Comparison of ENCODE assay signal across 19 cellular contexts in the genomic region with DNA sequence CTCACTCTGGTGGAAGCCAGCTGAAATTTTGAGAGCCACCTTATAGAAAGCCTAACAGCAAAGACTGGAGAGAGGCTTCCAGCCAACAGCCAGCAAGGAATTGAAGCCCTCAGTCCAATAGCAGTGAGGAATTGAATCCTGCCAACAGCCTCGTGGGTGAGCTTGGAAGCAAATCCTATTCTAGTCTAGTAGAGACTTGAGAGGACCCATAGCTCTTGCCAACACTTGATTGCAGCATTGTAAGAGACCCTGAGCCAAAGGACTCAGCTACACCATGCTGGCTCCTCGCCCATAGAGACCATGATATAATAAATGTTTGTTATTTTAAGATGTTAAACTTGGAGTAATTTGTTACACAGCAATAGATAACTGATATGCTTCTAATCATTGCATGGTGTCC.
DNase-seq lines count a peak whose midpoint lies in the region; ATAC-seq and TF ChIP-seq lines count a peak whose summit lies in the region.
"Had no signal": no experiment of that assay in that cellular context is flagged by ENCODE, and none has a peak within 500 bp of the region (broad histone marks: within the 10 kb centered on the region; RNA-seq: fewer than 3 reads in every experiment).

No MANE protein-coding gene starts in this region.

- H3K27me3 Mint-ChIP-seq in activated T-cell treated with anti-CD3 and anti-CD28 coated beads, Interleukin-2, amount 50 U/mL, for 72 hours (ENCODE audit: low read depth), result no peaks in the 10 kb centered on the region

- no peaks in the 10 kb centered on the region for H3K4me1 ChIP-seq in osteoblast (ENCODE audit: insufficient read depth, low read length)
- H3K4me1 ChIP-seq: A549 had no signal

- H3K9me3 Mint-ChIP-seq in activated T-cell treated with anti-CD3 and anti-CD28 coated beads, Interleukin-2, amount 50 U/mL, for 72 hours, result peaks cover 0 to 2% of the 10 kb centered on the region in 2 donors

- no peak overlapping the region for H3K27ac Mint-ChIP-seq in activated T-cell treated with anti-CD3 and anti-CD28 coated beads, Interleukin-2, amount 50 U/mL, for 72 hours
- H3K27ac Mint-ChIP-seq: CD8-positive, alpha-beta T cell had no signal

- no peaks in the 10 kb centered on the region for H3K79me2 ChIP-seq in osteoblast (ENCODE audit: insufficient read depth, low read length)

- no peak overlapping the region for H3K4me3 Mint-ChIP-seq in activated T-cell treated with anti-CD3 and anti-CD28 coated beads, Interleukin-2, amount 50 U/mL, for 72 hours
- H3K4me3 Mint-ChIP-seq: CD8-positive, alpha-beta T cell had no signal

- ATAC-seq in left ventricle myocardium superior (peak; percentile 57), Right ventricle myocardium inferior (no peak)
- no peak for ATAC-seq in activated T-cell treated with anti-CD3 and anti-CD28 coated beads, Interleukin-2, amount 50 U/mL, for 72 hours (replicated peaks in 1 of 2)
- ATAC-seq: A549; CD8-positive, alpha-beta T cell had no signal

- DNase-seq in left ventricle myocardium superior (no peak), Right ventricle myocardium inferior (ENCODE audit: missing footprints) (no peak), cerebellar cortex (ENCODE audit: low spot score) (peak; percentile 47), osteoblast (ENCODE audit: insufficient read length, low spot score, missing footprints) (no peak), superior temporal gyrus (ENCODE audit: extremely low spot score) (no peak), HuH-7 (ENCODE audit: low spot score) (no peak), amniotic stem cell (lab: John Stamatoyannopoulos, UW) (no peak)
- DNase-seq in activated T-cell treated with anti-CD3 and anti-CD28 coated beads, Interleukin-2, amount 50 U/mL, for 72 hours, result no peak
- DNase-seq: Calu3; CD8-positive, alpha-beta T cell; NCI-H1048; NCI-H1436 treated with DMSO at 0.1 percent for 48 hours; NCI-H2081 treated with DMSO at 0.1 percent for 48 hours; NCI-H524; PC-9 had no signal

- no peaks in the 10 kb centered on the region for H3K36me3 ChIP-seq in osteoblast (ENCODE audit: insufficient read depth, low read length)
- H3K36me3 ChIP-seq: BLaER1 had no signal

- no peaks in the 10 kb centered on the region for H3K4me1 Mint-ChIP-seq in activated T-cell treated with anti-CD3 and anti-CD28 coated beads, Interleukin-2, amount 50 U/mL, for 72 hours (ENCODE audit: low read depth)

- H3K4me3 ChIP-seq in osteoblast (ENCODE audit: insufficient read depth, low read length), result no peak overlapping the region
- H3K4me3 ChIP-seq: A549, BLaER1, PC-9 had no signal

- peak overlapping the region; percentile 12 for H2AFZ ChIP-seq in osteoblast (ENCODE audit: low read length)
- H2AFZ ChIP-seq: PC-9 had no signal

- intact Hi-C loops in left ventricle myocardium superior (cut with micrococcal nuclease), result no loop called here
- intact Hi-C loops in Right ventricle myocardium inferior (cut with DNase I), result no loop called here

- H3K27ac ChIP-seq in osteoblast (ENCODE audit: low read depth, low read length), result no peak overlapping the region
- H3K27ac ChIP-seq: A549, BLaER1, KMS-11, PC-9, RWPE1 had no signal

- H3K9me3 ChIP-seq in osteoblast (ENCODE audit: low read depth, low read length), result no peaks in the 10 kb centered on the region

- no peaks in the 10 kb centered on the region for H4K20me1 ChIP-seq in osteoblast (ENCODE audit: insufficient read depth, low read length)
- H4K20me1 ChIP-seq: BLaER1 had no signal

- no peaks in the 10 kb centered on the region for H3K27me3 ChIP-seq in osteoblast (ENCODE audit: insufficient read depth, low read length)
- H3K27me3 ChIP-seq: BLaER1 had no signal

- no peak for TF ChIP-seq CTCF in osteoblast (IDR thresholded peaks at IDR 0.05; ENCODE audit: extremely low read depth, low read depth, low read length)

- H3K4me2 ChIP-seq in osteoblast (ENCODE audit: insufficient read depth, low read length), result no peak overlapping the region
- H3K4me2 ChIP-seq: A549, BLaER1, KMS-11, PC-9 had no signal

- H3K36me3 Mint-ChIP-seq in activated T-cell treated with anti-CD3 and anti-CD28 coated beads, Interleukin-2, amount 50 U/mL, for 72 hours (ENCODE audit: insufficient read depth in 2 of 2), result peaks cover 0 to 2% of the 10 kb centered on the region in 2 donors
- H3K36me3 Mint-ChIP-seq: CD8-positive, alpha-beta T cell had no signal
